Comparison of ENCODE assay signal across 8 cellular contexts in the genomic region with DNA sequence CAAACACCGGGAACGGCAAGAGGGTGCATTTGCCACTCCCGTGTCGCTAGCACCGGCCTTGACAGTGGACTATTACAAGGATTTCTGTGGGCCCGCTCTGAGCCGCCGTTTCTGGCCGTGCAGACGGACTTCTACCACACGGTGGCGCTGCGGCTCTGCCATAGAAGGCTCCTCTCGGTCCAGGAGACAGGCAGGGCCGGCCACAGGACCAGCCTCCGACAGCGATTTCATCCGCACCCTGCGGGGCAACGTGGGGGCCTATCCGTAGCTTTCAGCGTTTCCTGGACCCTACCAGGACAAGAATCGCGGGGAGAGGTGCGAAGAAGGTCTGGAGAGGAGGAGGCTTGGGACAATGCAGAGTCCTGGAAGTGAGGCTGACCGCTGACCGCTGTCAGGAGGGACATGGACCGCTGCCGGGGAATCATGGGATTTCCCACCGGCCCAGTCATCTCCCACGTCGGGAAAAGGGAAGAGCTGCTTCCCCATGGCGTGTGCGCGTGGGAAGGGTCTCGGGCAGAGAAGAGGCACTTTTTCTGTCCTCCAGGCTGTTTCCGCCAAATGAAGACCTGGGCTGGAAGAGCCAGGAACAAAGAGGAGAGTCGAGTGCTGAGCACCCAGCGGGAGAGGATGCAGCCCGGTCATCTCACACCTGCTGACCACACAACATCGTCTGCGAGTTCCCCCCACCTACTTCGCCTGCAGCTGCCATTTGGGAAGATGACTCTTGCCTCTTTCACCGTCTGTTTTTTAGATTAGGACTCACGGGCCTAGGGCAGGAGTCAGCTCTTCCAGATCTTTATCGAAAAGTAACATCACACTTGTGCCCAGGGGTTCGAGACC. TPM values are rescaled to one million over a fixed set of nuclear protein-coding genes. Genes with fewer than 3 reads are reported as not detected.
DNase-seq lines count a peak whose midpoint lies in the region; ATAC-seq and TF ChIP-seq lines count a peak whose summit lies in the region.

No MANE protein-coding gene starts in this region.

- H3K27me3 ChIP-seq in dorsolateral prefrontal cortex (no peaks in the 10 kb centered on the region), lung (ENCODE audit: control insufficient read depth, insufficient read depth) (no peaks in the 10 kb centered on the region)

- ATAC-seq in HG03460 (IDR thresholded peaks at IDR 0.05; ENCODE audit: unreplicated experiment), result peak; percentile 56
- peak; percentile 97 for ATAC-seq in lung (ENCODE audit: insufficient read depth, low FRiP score)

- H3K36me3 ChIP-seq in lung (ENCODE audit: control insufficient read depth in 2 of 2, insufficient read depth in 2 of 2, low read length in 2 of 2), result no peaks in the 10 kb centered on the region

- H3K4me1 ChIP-seq in lung (ENCODE audit: control insufficient read depth in 2 of 2, insufficient read depth in 2 of 2, low read length in 2 of 2), result peaks cover 0 to 3% of the 10 kb centered on the region in 2 donors

- H3K4me3 ChIP-seq in dorsolateral prefrontal cortex (peak overlapping the region; percentile 11 to 69 (median 50)), lung (no peak overlapping the region)

- DNase-seq in SIG-M5 treated with dmso at 0.1 percent for 504 hours (lab: John Stamatoyannopoulos, UW; ENCODE audit: unreplicated experiment) (peak; percentile 81), SIG-M5 (lab: John Stamatoyannopoulos, UW) (no peak), NCI-H748 (lab: John Stamatoyannopoulos, UW; ENCODE audit: unreplicated experiment) (peak; percentile 85), dorsolateral prefrontal cortex (peak; percentile 84 to 94 (median 91)), lung (ENCODE audit: low spot score) (peak; percentile 89)
- DNase-seq in activated CD4-positive, alpha-beta T cell treated with anti-CD3 and anti-CD28 coated beads, Interleukin-2, amount 50 U/mL, for 48 hours, result peak; percentile 89 to 91
- peak; percentile 78 to 87 for DNase-seq in stimulated activated CD4-positive, alpha-beta T cell treated with anti-CD3 and anti-CD28 coated beads, Interleukin-4, amount 100 ng/mL, for 48 hours (ENCODE audit: low read depth in 2 of 2)

- H3K9me3 ChIP-seq in lung (ENCODE audit: control insufficient read depth in 2 of 2, insufficient read depth in 1 of 2, low read length in 1 of 2), result no peaks in the 10 kb centered on the region

- TF ChIP-seq CTCF in dorsolateral prefrontal cortex (IDR thresholded peaks at IDR 0.05 in 54 of 56, conservative IDR thresholded peaks at IDR 0.05 in 2 of 56; ENCODE audit: low read depth in 1 of 56, partially characterized antibody in 56 of 56) (peak; percentile 66 to 99 (median 95)), lung (IDR thresholded peaks at IDR 0.05; ENCODE audit: control extremely low read depth, extremely low read depth) (peak; percentile 93)

- intact Hi-C loops in dorsolateral prefrontal cortex (cut with DNase I), result loop anchor here (2.0 to 10.0 kb wide), 7 partner anchors 117 to 747 kb away; a partner anchor contains a TSS

- H3K27ac ChIP-seq in dorsolateral prefrontal cortex (peak overlapping the region in 22 of 59 donors; percentile 8 to 82 (median 54)), lung (ENCODE audit: low read depth in 1 of 2, low read length in 1 of 2) (no peak overlapping the region)

- 29 to 32% methylated on average over 47 of the region's 47 CpGs for WGBS in lung, 2 donors

RNA-seq across cellular contexts. Expression of a gene that starts 35.5 kb away (rescaled TPM):
- 1 to 10 TPM in 116 of 120 experiments, under 1 TPM in 4; 0.65 to 6.9 (median 2.5) TPM for total RNA-seq in dorsolateral prefrontal cortex
- 10 to 100 TPM; 12.5 to 13.0 TPM for total RNA-seq in lung
- 1 to 10 TPM; 3.7 to 6.2 TPM for polyA plus RNA-seq in lung
